1 cellular context compared by ENCODE assay signal in genomic region chr6:106790935-106791334, GRCh38.
TF ChIP-seq lines count a peak whose summit lies in the region.

No MANE protein-coding gene starts in this region.

TF ChIP-seq in WTC11, 78 proteins besides CTCF, POLR2A, EP300 and RAD21 (continued from another document):
- TF ChIP-seq SP1 (CRISPR knock-in tag; conservative IDR thresholded peaks at IDR 0.05) (no peak), ZNF425 (CRISPR knock-in tag; conservative IDR thresholded peaks at IDR 0.05) (no peak), FOXP1 (CRISPR knock-in tag; IDR thresholded peaks at IDR 0.05; ENCODE audit: borderline replicate concordance) (no peak), SOX15 (CRISPR knock-in tag; IDR thresholded peaks at IDR 0.05) (no peak), ZNF396 (CRISPR knock-in tag; IDR thresholded peaks at IDR 0.05; ENCODE audit: borderline replicate concordance) (no peak), KAT7 (CRISPR knock-in tag; IDR thresholded peaks at IDR 0.05; ENCODE audit: borderline replicate concordance) (no peak), E2F1 (CRISPR knock-in tag; IDR thresholded peaks at IDR 0.05) (no peak), ZNF281 (CRISPR knock-in tag; IDR thresholded peaks at IDR 0.05) (no peak), NFYB (CRISPR knock-in tag; conservative IDR thresholded peaks at IDR 0.05; ENCODE audit: low read depth) (no peak), TEAD1 (CRISPR knock-in tag; IDR thresholded peaks at IDR 0.05) (no peak), OVOL2 (CRISPR knock-in tag; IDR thresholded peaks at IDR 0.05; ENCODE audit: borderline replicate concordance) (no peak), JAZF1 (CRISPR knock-in tag; IDR thresholded peaks at IDR 0.05) (no peak), ZSCAN18 (CRISPR knock-in tag; IDR thresholded peaks at IDR 0.05) (no peak), E2F5 (CRISPR knock-in tag; IDR thresholded peaks at IDR 0.05) (no peak)
